In genomic region chr13:21014139-21014665, GRCh38 we compare ENCODE assay signal across 15 cellular contexts. TPM values are rescaled to one million over a fixed set of nuclear protein-coding genes. Genes with fewer than 3 reads are reported as not detected.
DNase-seq lines count a peak whose midpoint lies in the region; ATAC-seq and TF ChIP-seq lines count a peak whose summit lies in the region.
"Had no signal": no experiment of that assay in that cellular context is flagged by ENCODE, and none has a peak within 500 bp of the region (broad histone marks: within the 10 kb centered on the region; RNA-seq: fewer than 3 reads in every experiment).

No MANE protein-coding gene starts in this region.

- TF ChIP-seq POLR2A in esophagus muscularis mucosa (IDR thresholded peaks at IDR 0.05; ENCODE audit: low read depth) = no peak

- no peak for DNase-seq in cardiac muscle cell (ENCODE audit: low read depth in 1 of 2, low spot score in 1 of 2)
- DNase-seq in left cardiac atrium = no peak
- DNase-seq in esophagus muscularis mucosa (ENCODE audit: extremely low spot score) = no peak
- DNase-seq in nephron progenitor cell = peak; percentile 18
- peak; percentile 6 for DNase-seq in upper lobe of right lung
- no peak for DNase-seq in ACHN
- DNase-seq: activated B cell treated with CpG ODN at 0.5 μM for 24 hours; activated T-cell treated with anti-CD3 and anti-CD28 coated beads, Interleukin-2, amount 50 U/mL, for 1 hour; erythroblast; NCI-H1417; NCI-H748 treated with DMSO at 0.1 percent for 48 hours; SHP77 treated with DMSO at 0.1 percent for 48 hours had no signal

- no peak for TF ChIP-seq EP300 in esophagus muscularis mucosa (IDR thresholded peaks at IDR 0.05)

- no peaks in the 10 kb centered on the region for H3K27me3 Mint-ChIP-seq in nephron progenitor cell (ENCODE audit: low read depth, poor library complexity)
- H3K27me3 Mint-ChIP-seq: activated B cell treated with CpG ODN at 0.5 μM for 24 hours had no signal

- H3K27me3 ChIP-seq in cardiac muscle cell (no peaks in the 10 kb centered on the region), esophagus muscularis mucosa (no peaks in the 10 kb centered on the region), upper lobe of right lung (no peaks in the 10 kb centered on the region)
- H3K27me3 ChIP-seq: neutrophil had no signal

- H3K27ac Mint-ChIP-seq in nephron progenitor cell = peak overlapping the region; percentile 98
- H3K27ac Mint-ChIP-seq: activated B cell treated with CpG ODN at 0.5 μM for 24 hours had no signal

- intact Hi-C loops in left cardiac atrium (cut with DNase I) = no loop called here
- intact Hi-C loops in esophagus muscularis mucosa (cut with DNase I) = no loop called here
- intact Hi-C loops in upper lobe of right lung (cut with DNase I) = no loop called here

- H3K36me3 Mint-ChIP-seq in nephron progenitor cell (ENCODE audit: low read depth) = peaks cover 14% of the 10 kb centered on the region

- H3K36me3 ChIP-seq in cardiac muscle cell (no peaks in the 10 kb centered on the region), esophagus muscularis mucosa (no peaks in the 10 kb centered on the region), upper lobe of right lung (no peaks in the 10 kb centered on the region)
- H3K36me3 ChIP-seq: neutrophil had no signal

- no peak overlapping the region for H3K4me3 ChIP-seq in cardiac muscle cell
- H3K4me3 ChIP-seq in esophagus muscularis mucosa = no peak overlapping the region
- no peak overlapping the region for H3K4me3 ChIP-seq in upper lobe of right lung

- no peaks in the 10 kb centered on the region for H3K9me3 Mint-ChIP-seq in nephron progenitor cell
- H3K9me3 Mint-ChIP-seq: activated B cell treated with CpG ODN at 0.5 μM for 24 hours had no signal

- in situ Hi-C loops in ACHN (cut with HindIII; ENCODE audit: low pct_ligation_motif_present, low pct_unique_long_range_greater_than_20kb, low sequenced_read_pairs) = no loop called here

- H3K27ac ChIP-seq in cardiac muscle cell (peak overlapping the region; percentile 2), esophagus muscularis mucosa (replicated peaks in 1 of 4) (peak overlapping the region; percentile 73 to 77 (median 76)), upper lobe of right lung (no peak overlapping the region)
- H3K27ac ChIP-seq: neutrophil had no signal

- no peaks in the 10 kb centered on the region for H3K9me3 ChIP-seq in cardiac muscle cell (ENCODE audit: low read depth)
- H3K9me3 ChIP-seq in esophagus muscularis mucosa = no peaks in the 10 kb centered on the region
- no peaks in the 10 kb centered on the region for H3K9me3 ChIP-seq in upper lobe of right lung
- H3K9me3 ChIP-seq: neutrophil had no signal

- H3K4me1 Mint-ChIP-seq in nephron progenitor cell = peaks cover 71% of the 10 kb centered on the region

- TF ChIP-seq CTCF in cardiac muscle cell (IDR thresholded peaks at IDR 0.05; ENCODE audit: low read depth, low read length) = no peak
- no peak for TF ChIP-seq CTCF in esophagus muscularis mucosa (IDR thresholded peaks at IDR 0.05)
- TF ChIP-seq CTCF in nephron progenitor cell (IDR thresholded peaks at IDR 0.05) = no peak
- no peak for TF ChIP-seq CTCF in upper lobe of right lung (IDR thresholded peaks at IDR 0.05)

- 51% methylated on average over 8 of the region's 8 CpGs for WGBS in esophagus muscularis mucosa

- H3K4me1 ChIP-seq in cardiac muscle cell (ENCODE audit: low read depth) = peaks cover 10% of the 10 kb centered on the region
- H3K4me1 ChIP-seq in esophagus muscularis mucosa = peaks cover 90 to 100% (median 100%) of the 10 kb centered on the region in 4 donors
- peaks cover 74% of the 10 kb centered on the region for H3K4me1 ChIP-seq in upper lobe of right lung

- peak overlapping the region; percentile 55 for H3K4me3 Mint-ChIP-seq in nephron progenitor cell
- H3K4me3 Mint-ChIP-seq: activated B cell treated with CpG ODN at 0.5 μM for 24 hours had no signal

- ATAC-seq in left cardiac atrium (no peak), upper lobe of right lung (no peak), GM19328 (IDR thresholded peaks at IDR 0.05; ENCODE audit: unreplicated experiment) (no peak), GM21528 (IDR thresholded peaks at IDR 0.05; ENCODE audit: low FRiP score, unreplicated experiment) (no peak)

RNA-seq across cellular contexts. Expression of gene LATS2, which starts 47.2 kb away (rescaled TPM):
- 8.9 and 14.7 TPM in 2 replicates for total RNA-seq in cardiac muscle cell
- polyA plus RNA-seq in cardiac muscle cell = 4.0 and 4.7 TPM in 2 replicates
- total RNA-seq in left cardiac atrium = 10 to 100 TPM; 19.3 to 30.9 TPM
- total RNA-seq in esophagus muscularis mucosa = 10 to 100 TPM; 49.8 to 93.8 (median 77.0) TPM
- 44.1 TPM for total RNA-seq in upper lobe of right lung

Comparison
In these comparisons a context has a peak if more than half of its experiments do, and no peak if none do; other contexts are left out.
1. DNase-seq: peak in nephron progenitor cell (single experiment) and upper lobe of right lung (single experiment); none in cardiac muscle cell (0 of 2), left cardiac atrium (single experiment), esophagus muscularis mucosa (single experiment) and ACHN (single experiment).